Comparison of ENCODE assay signal across 1 cellular context in genomic region chr2:188295067-188295685, GRCh38.
TF ChIP-seq lines count a peak whose summit lies in the region.

No MANE protein-coding gene starts in this region.

TF ChIP-seq in A549, 52 proteins besides CTCF, POLR2A, EP300 and RAD21 (continued from another document):
- no peak for TF ChIP-seq ATOH8 (CRISPR knock-in tag; IDR thresholded peaks at IDR 0.05; ENCODE audit: low read depth)
- no peak for TF ChIP-seq EHMT2 (IDR thresholded peaks at IDR 0.05; ENCODE audit: low read depth)
- TF ChIP-seq, protein P1, sequence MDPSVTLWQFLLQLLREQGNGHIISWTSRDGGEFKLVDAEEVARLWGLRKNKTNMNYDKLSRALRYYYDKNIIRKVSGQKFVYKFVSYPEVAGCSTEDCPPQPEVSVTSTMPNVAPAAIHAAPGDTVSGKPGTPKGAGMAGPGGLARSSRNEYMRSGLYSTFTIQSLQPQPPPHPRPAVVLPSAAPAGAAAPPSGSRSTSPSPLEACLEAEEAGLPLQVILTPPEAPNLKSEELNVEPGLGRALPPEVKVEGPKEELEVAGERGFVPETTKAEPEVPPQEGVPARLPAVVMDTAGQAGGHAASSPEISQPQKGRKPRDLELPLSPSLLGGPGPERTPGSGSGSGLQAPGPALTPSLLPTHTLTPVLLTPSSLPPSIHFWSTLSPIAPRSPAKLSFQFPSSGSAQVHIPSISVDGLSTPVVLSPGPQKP (IDR thresholded peaks at IDR 0.05; ENCODE audit: low read depth, low read length) = no peak
- no peak for TF ChIP-seq ESRRA (IDR thresholded peaks at IDR 0.05; ENCODE audit: borderline replicate concordance, low read length)
- TF ChIP-seq HEYL (CRISPR knock-in tag; IDR thresholded peaks at IDR 0.05) = no peak
- no peak for TF ChIP-seq ZFP36 (IDR thresholded peaks at IDR 0.05; ENCODE audit: borderline replicate concordance, partially characterized antibody)
- no peak for TF ChIP-seq SREBF2 (IDR thresholded peaks at IDR 0.05)
- no peak for TF ChIP-seq FOSB (CRISPR knock-in tag; IDR thresholded peaks at IDR 0.05)
- no peak for TF ChIP-seq PHF8 (IDR thresholded peaks at IDR 0.05; ENCODE audit: borderline replicate concordance, low read depth)
- TF ChIP-seq CHD4 (IDR thresholded peaks at IDR 0.05; ENCODE audit: borderline replicate concordance) = no peak
